In the genomic region with DNA sequence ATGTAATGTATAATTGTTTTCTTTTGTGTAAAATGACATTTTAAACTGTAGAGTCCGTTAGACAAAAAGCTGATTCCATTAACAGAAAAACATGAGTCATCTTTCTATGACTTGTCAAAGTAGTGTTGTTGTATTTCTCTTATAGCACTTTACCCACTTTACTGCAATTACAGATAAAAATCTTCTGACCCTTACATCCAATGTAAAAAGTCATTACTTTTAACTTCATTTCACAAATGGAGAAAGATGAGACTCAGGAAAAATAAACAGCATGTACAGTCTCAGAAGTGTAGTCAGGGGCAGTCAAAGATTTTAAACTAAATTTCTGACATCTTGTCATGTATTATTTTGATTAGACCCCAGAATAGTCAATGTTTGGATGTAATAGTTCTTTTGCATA, we compare ENCODE assay signal across 34 cellular contexts.
"Had no signal": no experiment of that assay in that cellular context is flagged by ENCODE, and none has a peak within 500 bp of the region (broad histone marks: within the 10 kb centered on the region; RNA-seq: fewer than 3 reads in every experiment).

No MANE protein-coding gene starts in this region.

- FAIRE-seq: astrocyte, bronchial epithelial cell had no signal

- ATAC-seq: activated naive CD4-positive, alpha-beta T cell treated with anti-CD3 and anti-CD28 coated beads, Interleukin-2, amount 50 U/mL, for 72 hours; activated naive CD8-positive, alpha-beta T cell treated with anti-CD3 and anti-CD28 coated beads, Interleukin-2, amount 50 U/mL, for 24 hours; activated T-cell treated with anti-CD3 and anti-CD28 coated beads, Interleukin-2, amount 50 U/mL, for 4 hours; activated T-cell treated with anti-CD3 and anti-CD28 coated beads, Interleukin-2, amount 50 U/mL, for 72 hours; activated T-helper 17 cell treated with anti-CD3 and anti-CD28 coated beads, Interleukin-2, amount 50 U/mL, for 72 hours; body of pancreas had no signal

- DNase-seq: activated effector memory CD4-positive, alpha-beta T cell treated with anti-CD3 and anti-CD28 coated beads, Interleukin-2, amount 50 U/mL, for 16 hours; activated effector memory CD4-positive, alpha-beta T cell treated with Interleukin-2 at 50 U/mL for 16 hours; activated gamma-delta T cell; activated gamma-delta T cell treated with Interleukin-2 at 50 U/mL for 16 hours; activated naive CD4-positive, alpha-beta T cell; activated naive CD4-positive, alpha-beta T cell treated with anti-CD3 and anti-CD28 coated beads for 36 hours; activated naive CD4-positive, alpha-beta T cell treated with anti-CD3 and anti-CD28 coated beads, Interleukin-2, amount 10 ng/mL, durations not matched to agents 7 days and 5 days; activated naive CD4-positive, alpha-beta T cell treated with anti-CD3 and anti-CD28 coated beads, Interleukin-2, amount 50 U/mL, for 16 hours; activated naive CD4-positive, alpha-beta T cell treated with Interleukin-2 at 50 U/mL for 16 hours; activated naive CD8-positive, alpha-beta T cell treated with anti-CD3 and anti-CD28 coated beads for 36 hours; activated naive CD8-positive, alpha-beta T cell treated with anti-CD3 and anti-CD28 coated beads, Interleukin-2, amount 10 ng/mL, durations not matched to agents 7 days and 5 days; activated naive CD8-positive, alpha-beta T cell treated with anti-CD3 and anti-CD28 coated beads, Interleukin-2, amount 50 U/mL, for 24 hours; activated T-cell treated with anti-CD3 and anti-CD28 coated beads, Interleukin-2, amount 50 U/mL, for 1 hour; activated T-cell treated with anti-CD3 and anti-CD28 coated beads, Interleukin-2, amount 50 U/mL, for 24 hours; activated T-cell treated with anti-CD3 and anti-CD28 coated beads, Interleukin-2, amount 50 U/mL, for 4 hours; activated T-cell treated with anti-CD3 and anti-CD28 coated beads, Interleukin-2, amount 50 U/mL, for 48 hours; activated T-cell treated with anti-CD3 and anti-CD28 coated beads, Interleukin-2, amount 50 U/mL, for 72 hours; adrenal gland; amniotic stem cell; amygdala; anterior cingulate cortex; aorta; body of pancreas; brain microvascular endothelial cell; caudate nucleus; central memory CD4-positive, alpha-beta T cell; cerebellar nuclear complex had no signal

- H3K4me3 ChIP-seq: adrenal gland, ascending aorta, body of pancreas, breast epithelium, cardiac muscle cell had no signal
